9 cellular contexts compared by ENCODE assay signal in the genomic region with DNA sequence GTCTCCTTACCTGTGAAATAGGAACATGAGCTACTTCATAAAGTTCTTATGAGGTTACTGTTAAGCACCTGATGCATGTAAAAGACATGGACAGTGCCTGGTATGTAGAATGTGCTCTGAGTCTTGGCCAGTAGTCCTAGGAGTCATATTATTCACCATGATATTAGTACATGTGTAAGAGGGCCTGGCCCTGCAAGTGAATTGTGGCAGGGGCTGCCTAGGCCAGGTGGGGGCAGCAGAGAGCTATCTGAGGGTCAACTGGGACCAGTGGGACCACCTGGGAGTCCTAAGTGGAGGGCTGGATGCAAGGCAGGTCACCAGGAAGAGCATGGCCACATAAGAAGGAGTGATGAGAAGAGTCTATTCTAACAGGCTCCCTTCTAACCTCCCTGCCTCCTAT.
DNase-seq lines count a peak whose midpoint lies in the region; ATAC-seq and TF ChIP-seq lines count a peak whose summit lies in the region.
"Had no signal": no experiment of that assay in that cellular context is flagged by ENCODE, and none has a peak within 500 bp of the region (broad histone marks: within the 10 kb centered on the region; RNA-seq: fewer than 3 reads in every experiment).

No MANE protein-coding gene starts in this region.

- H3K4me1 Mint-ChIP-seq in GM23338, result peaks cover 20% of the 10 kb centered on the region
- H3K4me1 Mint-ChIP-seq in nephron progenitor cell, result peaks cover 47% of the 10 kb centered on the region

- peak; percentile 88 to 93 for TF ChIP-seq CTCF in GM23338 (conservative IDR thresholded peaks at IDR 0.05; ENCODE audit: low read depth in 2 of 2)
- peak; percentile 71 for TF ChIP-seq CTCF in nephron progenitor cell (IDR thresholded peaks at IDR 0.05)

- no peaks in the 10 kb centered on the region for H3K4me1 ChIP-seq in GM23338 (ENCODE audit: insufficient read depth)

- H3K9me2 ChIP-seq in GM23338 (ENCODE audit: insufficient read depth), result no peaks in the 10 kb centered on the region

- no peaks in the 10 kb centered on the region for H3F3A ChIP-seq in GM23338 (replicated peaks; ENCODE audit: low read depth)

- no peaks in the 10 kb centered on the region for H3K79me2 ChIP-seq in GM23338 (replicated peaks; ENCODE audit: insufficient read depth)

- H3K4me3 Mint-ChIP-seq in GM23338 (no peak overlapping the region), nephron progenitor cell (no peak overlapping the region)

- no peak overlapping the region for H2AFZ ChIP-seq in GM23338

- H3K27me3 ChIP-seq in GM23338 (ENCODE audit: insufficient read depth), result no peaks in the 10 kb centered on the region

- no peak overlapping the region for H3K4me3 ChIP-seq in GM23338
- H3K4me3 ChIP-seq: skin epidermis had no signal

- H3K4me2 ChIP-seq in GM23338, result no peak overlapping the region

- H3K36me3 Mint-ChIP-seq in GM23338 (ENCODE audit: low read depth) (no peaks in the 10 kb centered on the region), nephron progenitor cell (ENCODE audit: low read depth) (no peaks in the 10 kb centered on the region)

- ATAC-seq in GM23338 (peak; percentile 99), HG02623 (IDR thresholded peaks at IDR 0.05; ENCODE audit: unreplicated experiment) (no peak)

- H3K27ac Mint-ChIP-seq in GM23338 (no peak overlapping the region), nephron progenitor cell (no peak overlapping the region)

- H3K9me3 Mint-ChIP-seq in GM23338, result no peaks in the 10 kb centered on the region; the same call in 2 of the 3 replicates
- H3K9me3 Mint-ChIP-seq in nephron progenitor cell, result peaks cover 3% of the 10 kb centered on the region

- H3K27ac ChIP-seq in GM23338 (ENCODE audit: low read depth), result no peak overlapping the region
- H3K27ac ChIP-seq: skin epidermis had no signal

- peak; percentile 5 for DNase-seq in NCI-H1694 treated with DMSO at 0.1 percent for 48 hours (lab: John Stamatoyannopoulos, UW)
- DNase-seq in NCI-H1694 (lab: John Stamatoyannopoulos, UW), result no peak
- peak; percentile 84 for DNase-seq in GM23338 (ENCODE audit: low spot score)
- DNase-seq in NCI-H526 (lab: John Stamatoyannopoulos, UW), result peak; percentile 40 to 81
- peak; percentile 91 for DNase-seq in ecto neural progenitor cell (ENCODE audit: low spot score)
- DNase-seq in nephron progenitor cell, result peak; percentile 83
- no peak for DNase-seq in middle frontal gyrus (ENCODE audit: extremely low spot score, low spot score)

- H3K36me3 ChIP-seq in GM23338 (ENCODE audit: insufficient read depth), result no peaks in the 10 kb centered on the region

- no peaks in the 10 kb centered on the region for H4K20me1 ChIP-seq in GM23338 (replicated peaks; ENCODE audit: insufficient read depth)

- peaks cover 5% of the 10 kb centered on the region for H3K27me3 Mint-ChIP-seq in GM23338 (ENCODE audit: insufficient read depth, low read depth, poor library complexity)
- H3K27me3 Mint-ChIP-seq in nephron progenitor cell (ENCODE audit: low read depth, poor library complexity), result peaks cover 6% of the 10 kb centered on the region

TF ChIP-seq in GM23338, 12 proteins besides CTCF, POLR2A, EP300 and RAD21:
- no peak for TF ChIP-seq STAT1 (IDR thresholded peaks at IDR 0.05; ENCODE audit: unreplicated experiment)
- TF ChIP-seq, protein P1, sequence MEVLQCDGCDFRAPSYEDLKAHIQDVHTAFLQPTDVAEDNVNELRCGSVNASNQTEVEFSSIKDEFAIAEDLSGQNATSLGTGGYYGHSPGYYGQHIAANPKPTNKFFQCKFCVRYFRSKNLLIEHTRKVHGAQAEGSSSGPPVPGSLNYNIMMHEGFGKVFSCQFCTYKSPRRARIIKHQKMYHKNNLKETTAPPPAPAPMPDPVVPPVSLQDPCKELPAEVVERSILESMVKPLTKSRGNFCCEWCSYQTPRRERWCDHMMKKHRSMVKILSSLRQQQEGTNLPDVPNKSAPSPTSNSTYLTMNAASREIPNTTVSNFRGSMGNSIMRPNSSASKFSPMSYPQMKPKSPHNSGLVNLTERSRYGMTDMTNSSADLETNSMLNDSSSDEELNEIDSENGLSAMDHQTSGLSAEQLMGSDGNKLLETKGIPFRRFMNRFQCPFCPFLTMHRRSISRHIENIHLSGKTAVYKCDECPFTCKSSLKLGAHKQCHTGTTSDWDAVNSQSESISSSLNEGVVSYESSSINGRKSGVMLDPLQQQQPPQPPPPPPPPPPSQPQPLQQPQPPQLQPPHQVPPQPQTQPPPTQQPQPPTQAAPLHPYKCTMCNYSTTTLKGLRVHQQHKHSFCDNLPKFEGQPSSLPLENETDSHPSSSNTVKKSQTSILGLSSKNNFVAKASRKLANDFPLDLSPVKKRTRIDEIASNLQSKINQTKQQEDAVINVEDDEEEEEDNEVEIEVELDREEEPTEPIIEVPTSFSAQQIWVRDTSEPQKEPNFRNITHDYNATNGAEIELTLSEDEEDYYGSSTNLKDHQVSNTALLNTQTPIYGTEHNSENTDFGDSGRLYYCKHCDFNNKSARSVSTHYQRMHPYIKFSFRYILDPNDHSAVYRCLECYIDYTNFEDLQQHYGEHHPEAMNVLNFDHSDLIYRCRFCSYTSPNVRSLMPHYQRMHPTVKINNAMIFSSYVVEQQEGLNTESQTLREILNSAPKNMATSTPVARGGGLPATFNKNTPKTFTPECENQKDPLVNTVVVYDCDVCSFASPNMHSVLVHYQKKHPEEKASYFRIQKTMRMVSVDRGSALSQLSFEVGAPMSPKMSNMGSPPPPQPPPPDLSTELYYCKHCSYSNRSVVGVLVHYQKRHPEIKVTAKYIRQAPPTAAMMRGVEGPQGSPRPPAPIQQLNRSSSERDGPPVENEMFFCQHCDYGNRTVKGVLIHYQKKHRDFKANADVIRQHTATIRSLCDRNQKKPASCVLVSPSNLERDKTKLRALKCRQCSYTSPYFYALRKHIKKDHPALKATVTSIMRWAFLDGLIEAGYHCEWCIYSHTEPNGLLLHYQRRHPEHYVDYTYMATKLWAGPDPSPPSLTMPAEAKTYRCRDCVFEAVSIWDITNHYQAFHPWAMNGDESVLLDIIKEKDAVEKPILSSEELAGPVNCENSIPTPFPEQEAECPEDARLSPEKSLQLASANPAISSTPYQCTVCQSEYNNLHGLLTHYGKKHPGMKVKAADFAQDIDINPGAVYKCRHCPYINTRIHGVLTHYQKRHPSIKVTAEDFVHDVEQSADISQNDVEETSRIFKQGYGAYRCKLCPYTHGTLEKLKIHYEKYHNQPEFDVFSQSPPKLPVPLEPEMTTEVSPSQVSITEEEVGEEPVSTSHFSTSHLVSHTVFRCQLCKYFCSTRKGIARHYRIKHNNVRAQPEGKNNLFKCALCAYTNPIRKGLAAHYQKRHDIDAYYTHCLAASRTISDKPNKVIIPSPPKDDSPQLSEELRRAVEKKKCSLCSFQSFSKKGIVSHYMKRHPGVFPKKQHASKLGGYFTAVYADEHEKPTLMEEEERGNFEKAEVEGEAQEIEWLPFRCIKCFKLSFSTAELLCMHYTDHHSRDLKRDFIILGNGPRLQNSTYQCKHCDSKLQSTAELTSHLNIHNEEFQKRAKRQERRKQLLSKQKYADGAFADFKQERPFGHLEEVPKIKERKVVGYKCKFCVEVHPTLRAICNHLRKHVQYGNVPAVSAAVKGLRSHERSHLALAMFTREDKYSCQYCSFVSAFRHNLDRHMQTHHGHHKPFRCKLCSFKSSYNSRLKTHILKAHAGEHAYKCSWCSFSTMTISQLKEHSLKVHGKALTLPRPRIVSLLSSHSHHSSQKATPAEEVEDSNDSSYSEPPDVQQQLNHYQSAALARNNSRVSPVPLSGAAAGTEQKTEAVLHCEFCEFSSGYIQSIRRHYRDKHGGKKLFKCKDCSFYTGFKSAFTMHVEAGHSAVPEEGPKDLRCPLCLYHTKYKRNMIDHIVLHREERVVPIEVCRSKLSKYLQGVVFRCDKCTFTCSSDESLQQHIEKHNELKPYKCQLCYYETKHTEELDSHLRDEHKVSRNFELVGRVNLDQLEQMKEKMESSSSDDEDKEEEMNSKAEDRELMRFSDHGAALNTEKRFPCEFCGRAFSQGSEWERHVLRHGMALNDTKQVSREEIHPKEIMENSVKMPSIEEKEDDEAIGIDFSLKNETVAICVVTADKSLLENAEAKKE (CRISPR knock-in tag; IDR thresholded peaks at IDR 0.05), result no peak
- TF ChIP-seq CREB1 (CRISPR knock-in tag; IDR thresholded peaks at IDR 0.05; ENCODE audit: low read depth), result no peak
- no peak for TF ChIP-seq NANOG (IDR thresholded peaks at IDR 0.05; ENCODE audit: borderline replicate concordance)

Comparison
In these comparisons a context has a peak if more than half of its experiments do, and no peak if none do; other contexts are left out.
1. DNase-seq: peak in NCI-H1694 treated with DMSO at 0.1 percent for 48 hours (single experiment), GM23338 (single experiment), NCI-H526 (2 of 2), ecto neural progenitor cell (single experiment) and nephron progenitor cell (single experiment); none in NCI-H1694 (single experiment) and middle frontal gyrus (single experiment).